ENCODE assay signal across 11 cellular contexts in genomic region chr9:120944434-120945125, GRCh38. TPM values are rescaled to one million over a fixed set of nuclear protein-coding genes. Genes with fewer than 3 reads are reported as not detected.
A peak's percentile ranks its signal among the peaks of the same experiment; 100 is the strongest.
DNase-seq lines count a peak whose midpoint lies in the region; ATAC-seq, FAIRE-seq and TF ChIP-seq lines count a peak whose summit lies in the region.
"Had no signal": no experiment of that assay in that cellular context is flagged by ENCODE, and none has a peak within 500 bp of the region (broad histone marks: within the 10 kb centered on the region; RNA-seq: fewer than 3 reads in every experiment).

No MANE protein-coding gene starts in this region.

- peak overlapping the region; percentile 40; the same call in 1 of the 2 replicates for H2AK5ac ChIP-seq in IMR-90 (ENCODE audit: low read depth, low read length)

- H3K4me3 ChIP-seq in IMR-90 (ENCODE audit: insufficient read depth, low read depth, low read length) (no peak overlapping the region), left lung (no peak overlapping the region)
- H3K4me3 ChIP-seq: skin epidermis had no signal

- no peaks in the 10 kb centered on the region for H3K9me3 Mint-ChIP-seq in effector memory CD8-positive, alpha-beta T cell
- H3K9me3 Mint-ChIP-seq: activated naive CD4-positive, alpha-beta T cell treated with anti-CD3 and anti-CD28 coated beads, Interleukin-2, amount 50 U/mL, for 24 hours had no signal

- H2AK9ac ChIP-seq in IMR-90 (replicated peaks; ENCODE audit: low read depth, low read length, poor library complexity) = no peak overlapping the region

- H3K9me3 ChIP-seq in IMR-90 (ENCODE audit: control insufficient read depth, insufficient read depth, low read length) = no peaks in the 10 kb centered on the region
- H3K9me3 ChIP-seq in left lung = no peaks in the 10 kb centered on the region

- no peaks in the 10 kb centered on the region for H3K4me1 Mint-ChIP-seq in effector memory CD8-positive, alpha-beta T cell (ENCODE audit: low read depth in 2 of 2)
- H3K4me1 Mint-ChIP-seq: activated naive CD4-positive, alpha-beta T cell treated with anti-CD3 and anti-CD28 coated beads, Interleukin-2, amount 50 U/mL, for 24 hours had no signal

- dilution Hi-C loops in IMR-90 (cut with HindIII; ENCODE audit: low sequenced_read_pairs, unreplicated experiment) = no loop called here

- peak overlapping the region; percentile 47 for H2AFZ ChIP-seq in IMR-90 (replicated peaks; ENCODE audit: low read length, poor library complexity)

- H3K9ac ChIP-seq in IMR-90 (ENCODE audit: low read depth, low read length) = no peak overlapping the region

- H3K27ac Mint-ChIP-seq in effector memory CD8-positive, alpha-beta T cell = no peak overlapping the region
- H3K27ac Mint-ChIP-seq: activated naive CD4-positive, alpha-beta T cell treated with anti-CD3 and anti-CD28 coated beads, Interleukin-2, amount 50 U/mL, for 24 hours had no signal

- H3K27me3 ChIP-seq in IMR-90 (ENCODE audit: control insufficient read depth, insufficient read depth, low read length) = no peaks in the 10 kb centered on the region
- no peaks in the 10 kb centered on the region for H3K27me3 ChIP-seq in left lung

- no peak overlapping the region for H3K23ac ChIP-seq in IMR-90 (ENCODE audit: low read depth, low read length)

- CTCF ChIA-PET in IMR-90 (lab: Yijun Ruan, JAX) = no interaction called here

- no peaks in the 10 kb centered on the region for H3K79me1 ChIP-seq in IMR-90 (ENCODE audit: low read depth in 1 of 2, low read length in 2 of 2)

- no peak overlapping the region for H4K5ac ChIP-seq in IMR-90 (ENCODE audit: low read depth, low read length)

- WGBS in IMR-90 (ENCODE audit: extremely low coverage in 2 of 2, insufficient read length in 1 of 2), 2 experiments = 40% methylated on average over 1 of the region's 5 CpGs; no CpG with 5 or more reads in 1 of the 2 experiments

- in situ Hi-C loops in IMR-90 (cut with MboI; ENCODE audit: low sequenced_read_pairs) = no loop called here

- H2BK5ac ChIP-seq in IMR-90 (ENCODE audit: low read depth, low read length, poor library complexity, severe bottlenecking) = no peak overlapping the region

- ATAC-seq in GM21825 (IDR thresholded peaks at IDR 0.05; ENCODE audit: unreplicated experiment) = peak; percentile 97
- no peak for ATAC-seq in IMR-90 (ENCODE audit: low read depth)
- peak; percentile 54 for ATAC-seq in effector memory CD8-positive, alpha-beta T cell (replicated peaks)
- no peak for ATAC-seq in left lung
- ATAC-seq: Panc1 had no signal

- H3K27ac ChIP-seq in IMR-90 (ENCODE audit: insufficient read depth, low read length) (no peak overlapping the region), left lung (no peak overlapping the region)

- H2BK20ac ChIP-seq in IMR-90 (ENCODE audit: low read depth, low read length) = 0 out of 2 replicates have a peak overlapping the region, but pooled peaks have one; percentile 54

- no peak overlapping the region for H4K91ac ChIP-seq in IMR-90 (ENCODE audit: insufficient read depth, low read depth, low read length)

- POLR2A ChIA-PET in IMR-90 (lab: Charles Lee; ENCODE audit: unreplicated experiment) = no interaction called here

- H3K4ac ChIP-seq in IMR-90 (ENCODE audit: low read depth, low read length) = peak overlapping the region; percentile 19; the same call in 1 of the 2 replicates

- H3K9me1 ChIP-seq in IMR-90 (ENCODE audit: insufficient read depth, low read length) = peaks cover 20% of the 10 kb centered on the region

- no peak overlapping the region for H3K4me2 ChIP-seq in IMR-90 (ENCODE audit: low read depth, low read length)

- no peak for TF ChIP-seq POLR2A in IMR-90 (IDR thresholded peaks at IDR 0.05; ENCODE audit: low read depth, low read length)

- no TSS peak for BruUV-seq in IMR-90 (replicated peaks; lab: Mats Ljungman, UMichigan)

- no peaks in the 10 kb centered on the region for H3K36me3 Mint-ChIP-seq in effector memory CD8-positive, alpha-beta T cell (ENCODE audit: insufficient read depth)
- H3K36me3 Mint-ChIP-seq: activated naive CD4-positive, alpha-beta T cell treated with anti-CD3 and anti-CD28 coated beads, Interleukin-2, amount 50 U/mL, for 24 hours had no signal

- H3K18ac ChIP-seq in IMR-90 (ENCODE audit: low read depth, low read length) = peak overlapping the region; percentile 40

- no peaks in the 10 kb centered on the region for H3K27me3 Mint-ChIP-seq in effector memory CD8-positive, alpha-beta T cell
- H3K27me3 Mint-ChIP-seq: activated naive CD4-positive, alpha-beta T cell treated with anti-CD3 and anti-CD28 coated beads, Interleukin-2, amount 50 U/mL, for 24 hours had no signal

- H3K36me3 ChIP-seq in IMR-90 (ENCODE audit: control insufficient read depth, insufficient read depth, low read length) (no peaks in the 10 kb centered on the region), left lung (no peaks in the 10 kb centered on the region)

- no peak overlapping the region for H4K8ac ChIP-seq in IMR-90 (ENCODE audit: low read depth in 2 of 2, low read length in 2 of 2)

- H3K14ac ChIP-seq in IMR-90 (replicated peaks; ENCODE audit: low read depth, low read length) = 0 out of 2 replicates have a peak overlapping the region, but pooled peaks have one; percentile 32

- TF ChIP-seq RAD21 in IMR-90 (IDR thresholded peaks at IDR 0.05; ENCODE audit: low read length) = no peak

- H3K56ac ChIP-seq in IMR-90 (ENCODE audit: extremely low read depth, insufficient read depth, low read length) = no peak overlapping the region

- H3K4me3 Mint-ChIP-seq in effector memory CD8-positive, alpha-beta T cell = no peak overlapping the region
- H3K4me3 Mint-ChIP-seq: activated naive CD4-positive, alpha-beta T cell treated with anti-CD3 and anti-CD28 coated beads, Interleukin-2, amount 50 U/mL, for 24 hours had no signal

- H2BK120ac ChIP-seq in IMR-90 (ENCODE audit: low read depth, low read length) = no peak overlapping the region; the same call in 1 of the 2 replicates

- H3K4me1 ChIP-seq in IMR-90 (ENCODE audit: control insufficient read depth, insufficient read depth, low read length) = peaks cover 20% of the 10 kb centered on the region
- peaks cover 21 to 29% of the 10 kb centered on the region in 2 donors for H3K4me1 ChIP-seq in left lung

- TF ChIP-seq CTCF in IMR-90 (conservative IDR thresholded peaks at IDR 0.05; ENCODE audit: low read depth, low read length) (no peak), left lung (IDR thresholded peaks at IDR 0.05) (no peak)

- peak; percentile 65 for DNase-seq in GM18507 (ENCODE audit: extremely low spot score, insufficient read length, low read depth)
- no peak for DNase-seq in IMR-90
- DNase-seq in effector memory CD8-positive, alpha-beta T cell = no peak
- DNase-seq in NCI-H1930 (lab: John Stamatoyannopoulos, UW) = no peak
- DNase-seq in left lung = no peak
- no peak for DNase-seq in NCI-H1105 treated with DMSO at 0.1 percent for 48 hours (lab: John Stamatoyannopoulos, UW)
- DNase-seq in HuH-7 (ENCODE audit: low spot score) = no peak

- peak; percentile 91 for FAIRE-seq in GM18507 (lab: Jason Lieb, UNC)

- intact Hi-C loops in IMR-90 (cut with micrococcal nuclease) (no loop called here), left lung (cut with DNase I) (no loop called here)

- H2BK15ac ChIP-seq in IMR-90 (ENCODE audit: low read depth, low read length) = peak overlapping the region; percentile 70; the same call in 1 of the 3 replicates

- H4K20me1 ChIP-seq in IMR-90 (ENCODE audit: insufficient read depth, low read length) = no peaks in the 10 kb centered on the region

TF ChIP-seq in IMR-90, 13 proteins besides CTCF, POLR2A, EP300 and RAD21:
- TF ChIP-seq SMC3 (IDR thresholded peaks at IDR 0.05; ENCODE audit: low read depth, low read length) (no peak), MXI1 (IDR thresholded peaks at IDR 0.05; ENCODE audit: borderline replicate concordance, low read depth, low read length) (no peak), MAZ (IDR thresholded peaks at IDR 0.05; ENCODE audit: borderline replicate concordance, low read depth, low read length) (no peak)

RNA-seq across cellular contexts. Expression of gene TRAF1, which starts 18.0 kb away (rescaled TPM):
- total RNA-seq in IMR-90 (2012; rRNA removed) = 3.1 and 3.9 TPM in 2 replicates
- polyA plus RNA-seq in IMR-90 (2012; rRNA removed) = 3.7 and 4.1 TPM in 2 replicates
- 2.0 and 2.9 TPM in 2 replicates for polyA plus RNA-seq in IMR-90 (2012; cell fraction: cytosol; rRNA removed)
- 5.6 and 6.9 TPM in 2 replicates for polyA plus RNA-seq in IMR-90 (2012; cell fraction: nucleus; rRNA removed; ENCODE audit: low replicate concordance)
- 1 to 10 TPM; 4.4 to 6.8 TPM for total RNA-seq in left lung

Comparison
In these comparisons a context has a peak if more than half of its experiments do, and no peak if none do; other contexts are left out.
1. ATAC-seq: peak in GM21825 (single experiment) and effector memory CD8-positive, alpha-beta T cell (single experiment); none in IMR-90 (single experiment) and left lung (single experiment).